Comparison of ENCODE assay signal across 21 cellular contexts in the genomic region with DNA sequence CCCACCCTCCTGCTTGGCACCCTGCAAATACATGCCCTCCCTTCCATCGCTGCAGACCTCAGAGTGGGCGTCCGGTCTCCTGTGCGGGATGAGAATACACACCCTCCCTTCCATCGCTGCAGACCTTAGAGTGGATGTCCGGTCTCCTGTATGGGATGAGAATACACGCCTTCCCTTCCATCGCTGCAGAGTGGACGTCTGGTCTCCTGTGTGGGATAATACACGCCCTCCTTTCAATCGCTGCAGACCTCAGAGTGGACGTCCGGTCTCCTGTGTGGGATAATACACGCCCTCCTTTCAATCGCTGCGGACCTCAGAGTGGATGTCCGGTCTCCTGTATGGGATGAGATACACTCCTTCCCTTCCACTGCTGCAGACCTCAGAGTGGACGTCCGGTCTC.
"Had no signal": no experiment of that assay in that cellular context is flagged by ENCODE, and none has a peak within 500 bp of the region (broad histone marks: within the 10 kb centered on the region; RNA-seq: fewer than 3 reads in every experiment).

No MANE protein-coding gene starts in this region.

- H3K9me3 ChIP-seq: right lobe of liver, testis had no signal

- H3K4me1 Mint-ChIP-seq: immature natural killer cell had no signal

- H3K27ac ChIP-seq: epithelial cell of prostate, right lobe of liver had no signal

- H3K27me3 ChIP-seq: right lobe of liver, testis had no signal

- H3K4me3 Mint-ChIP-seq: activated CD4-positive, alpha-beta memory T cell treated with anti-CD3 and anti-CD28 coated beads for 36 hours; activated naive CD4-positive, alpha-beta T cell treated with anti-CD3 and anti-CD28 coated beads, Interleukin-2, amount 10 ng/mL, durations not matched to agents 7 days and 5 days; activated T-cell treated with anti-CD3 and anti-CD28 coated beads, Interleukin-2, amount 50 U/mL, for 72 hours; immature natural killer cell; natural killer cell treated with Interleukin-12 subunit alpha and Interleukin-12 subunit beta and Interleukin-15 and Interleukin-18, amount 100 ng/mL, for 72 hours; T-helper 1 cell treated with Interleukin-12 subunit alpha and Interleukin-12 subunit beta and Interleukin-4 antibody, amounts not matched to agents 30 μg/mL and 1 μg/mL, for 36 hours; WTC11 had no signal

- H3K4me1 ChIP-seq: right lobe of liver had no signal

- H3K4me3 ChIP-seq: right lobe of liver, testis had no signal

- H3K9me3 Mint-ChIP-seq: immature natural killer cell; natural killer cell treated with Interleukin-12 subunit alpha and Interleukin-12 subunit beta and Interleukin-15 and Interleukin-18, amount 100 ng/mL, for 72 hours had no signal

- H3K27ac Mint-ChIP-seq: activated CD4-positive, alpha-beta memory T cell treated with anti-CD3 and anti-CD28 coated beads for 36 hours; activated naive CD4-positive, alpha-beta T cell treated with anti-CD3 and anti-CD28 coated beads, Interleukin-2, amount 10 ng/mL, durations not matched to agents 7 days and 5 days; activated T-cell treated with anti-CD3 and anti-CD28 coated beads, Interleukin-2, amount 50 U/mL, for 72 hours; immature natural killer cell; natural killer cell treated with Interleukin-12 subunit alpha and Interleukin-12 subunit beta and Interleukin-15 and Interleukin-18, amount 100 ng/mL, for 72 hours; T-helper 1 cell treated with Interleukin-12 subunit alpha and Interleukin-12 subunit beta and Interleukin-4 antibody, amounts not matched to agents 30 μg/mL and 1 μg/mL, for 36 hours; WTC11 had no signal

- H3K36me3 ChIP-seq: right lobe of liver had no signal

- H3K27me3 Mint-ChIP-seq: activated naive CD4-positive, alpha-beta T cell treated with anti-CD3 and anti-CD28 coated beads, Interleukin-2, amount 10 ng/mL, durations not matched to agents 7 days and 5 days had no signal

- DNase-seq: activated CD4-positive, alpha-beta memory T cell treated with anti-CD3 and anti-CD28 coated beads for 36 hours; activated CD4-positive, alpha-beta T cell treated with anti-CD3 and anti-CD28 coated beads for 4 hours; activated effector memory CD4-positive, alpha-beta T cell treated with Interleukin-2 at 50 U/mL for 16 hours; activated naive CD4-positive, alpha-beta T cell treated with anti-CD3 and anti-CD28 coated beads, Interleukin-2, amount 10 ng/mL, durations not matched to agents 7 days and 5 days; activated T-cell treated with anti-CD3 and anti-CD28 coated beads, Interleukin-2, amount 50 U/mL, for 72 hours; amygdala; immature natural killer cell; kidney glomerular epithelial cell; left ventricle myocardium superior; mammary epithelial cell; nucleus accumbens; small intestine; stimulated activated CD4-positive, alpha-beta T cell treated with anti-CD3 and anti-CD28 coated beads, Interleukin-4, amount 100 ng/mL, for 1 hour; stimulated activated naive CD4-positive, alpha-beta T cell; T1000; testis had no signal

- H3K36me3 Mint-ChIP-seq: activated CD4-positive, alpha-beta memory T cell treated with anti-CD3 and anti-CD28 coated beads for 36 hours; activated naive CD4-positive, alpha-beta T cell treated with anti-CD3 and anti-CD28 coated beads, Interleukin-2, amount 10 ng/mL, durations not matched to agents 7 days and 5 days; immature natural killer cell; natural killer cell treated with Interleukin-12 subunit alpha and Interleukin-12 subunit beta and Interleukin-15 and Interleukin-18, amount 100 ng/mL, for 72 hours; WTC11 had no signal

- ATAC-seq: natural killer cell treated with Interleukin-12 subunit alpha and Interleukin-12 subunit beta and Interleukin-15 and Interleukin-18, amount 100 ng/mL, for 72 hours; right lobe of liver had no signal
